In the genomic region with DNA sequence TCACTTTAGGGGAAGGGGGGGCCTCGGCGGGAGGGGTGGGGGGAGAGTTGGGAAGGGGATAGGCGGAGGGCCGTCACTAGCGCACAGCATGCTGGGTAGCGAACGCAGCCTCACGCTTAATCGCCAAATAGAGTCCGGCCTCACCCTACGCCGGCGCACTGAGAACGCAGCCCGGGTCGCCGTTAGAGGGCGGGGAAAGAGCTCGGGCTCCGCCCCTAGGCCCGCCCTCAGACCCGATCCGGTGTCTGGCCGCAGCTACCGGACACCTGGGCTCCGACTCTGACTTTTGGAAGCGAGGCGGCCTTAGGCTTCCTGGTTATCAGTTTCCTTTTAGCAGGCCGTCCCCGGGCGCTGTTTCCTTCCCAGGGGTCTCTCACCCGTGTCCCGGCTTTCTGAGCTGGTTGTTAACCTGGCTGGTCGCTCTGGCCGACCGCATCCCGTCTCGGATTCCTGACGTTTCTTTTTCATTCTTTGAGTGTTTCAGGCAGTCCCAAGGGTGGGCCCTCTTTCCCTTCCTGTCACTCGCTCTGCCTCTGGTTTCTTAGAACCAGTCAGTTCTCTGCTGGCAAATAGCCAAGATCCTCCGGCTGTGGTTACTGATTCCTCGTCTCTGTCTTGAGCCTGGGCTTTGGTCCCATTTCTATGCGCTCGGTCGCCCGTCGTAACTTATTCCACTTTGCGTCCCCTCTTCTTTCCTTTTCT, we compare ENCODE assay signal across 8 cellular contexts.
DNase-seq lines count a peak whose midpoint lies in the region; ATAC-seq and TF ChIP-seq lines count a peak whose summit lies in the region.

No MANE protein-coding gene starts in this region.

- H3K9me3 Mint-ChIP-seq in central memory CD8-positive, alpha-beta T cell = no peaks in the 10 kb centered on the region

- no peak for TF ChIP-seq CTCF in AG09319 (IDR thresholded peaks at IDR 0.05; ENCODE audit: low read depth, low read length)

- peaks cover 21% of the 10 kb centered on the region for H3K36me3 Mint-ChIP-seq in central memory CD8-positive, alpha-beta T cell (ENCODE audit: insufficient read depth)

- DNase-seq in AG09319 (ENCODE audit: extremely low read depth, low read depth) (peak; percentile 94), NCI-H345 (lab: John Stamatoyannopoulos, UW) (peak; percentile 98), islet precursor cell (peak; percentile 98)
- peak; percentile 80 for DNase-seq in activated CD4-positive, CD25-positive, alpha-beta regulatory T cell treated with anti-CD3 and anti-CD28 coated beads, Interleukin-2, amount 50 U/mL, for 16 hours (ENCODE audit: low read depth, low spot score)
- DNase-seq in central memory CD8-positive, alpha-beta T cell (ENCODE audit: low spot score in 2 of 2) = peak; percentile 76 to 81
- DNase-seq in stimulated activated CD4-positive, alpha-beta T cell treated with anti-CD3 and anti-CD28 coated beads, Interleukin-12 subunit alpha, Interleukin-12 subunit beta, amount 100 ng/mL, for 4 hours = peak; percentile 89

- peak overlapping the region; percentile 97 for H3K27ac Mint-ChIP-seq in central memory CD8-positive, alpha-beta T cell (ENCODE audit: low read depth)

- H3K4me1 Mint-ChIP-seq in central memory CD8-positive, alpha-beta T cell = peaks cover 54% of the 10 kb centered on the region

- ATAC-seq in GM19025 (IDR thresholded peaks at IDR 0.05; ENCODE audit: low read depth, unreplicated experiment) (peak; percentile 90), HG03280 (IDR thresholded peaks at IDR 0.05; ENCODE audit: unreplicated experiment) (peak; percentile 96)
- peak; percentile 84 for ATAC-seq in central memory CD8-positive, alpha-beta T cell (replicated peaks; ENCODE audit: extremely low read depth, poor library complexity, severe bottlenecking)

- H3K27me3 Mint-ChIP-seq in central memory CD8-positive, alpha-beta T cell = no peaks in the 10 kb centered on the region

- peak overlapping the region; percentile 99 for H3K4me3 Mint-ChIP-seq in central memory CD8-positive, alpha-beta T cell

Comparison
In these comparisons a context has a peak if more than half of its experiments do, and no peak if none do; other contexts are left out.
1. Peak in every context shown above with its lines: DNase-seq and ATAC-seq.